23 cellular contexts compared by ENCODE assay signal in genomic region chr10:110506448-110506847, GRCh38. TPM values are rescaled to one million over a fixed set of nuclear protein-coding genes. Genes with fewer than 3 reads are reported as not detected.
DNase-seq lines count a peak whose midpoint lies in the region; ATAC-seq and TF ChIP-seq lines count a peak whose summit lies in the region.
"Had no signal": no experiment of that assay in that cellular context is flagged by ENCODE, and none has a peak within 500 bp of the region (broad histone marks: within the 10 kb centered on the region; RNA-seq: fewer than 3 reads in every experiment).

No MANE protein-coding gene starts in this region.

- no peak overlapping the region for H3K4me3 ChIP-seq in CD4-positive, alpha-beta memory T cell (ENCODE audit: low read length in 2 of 2)
- H3K4me3 ChIP-seq in IMR-90 (ENCODE audit: insufficient read depth, low read depth, low read length) (no peak overlapping the region), esophagus muscularis mucosa (no peak overlapping the region), MM.1S (ENCODE audit: low read length) (no peak overlapping the region)
- H3K4me3 ChIP-seq: HAP-1, K562, left lung, sigmoid colon had no signal

- no peak overlapping the region for H3K56ac ChIP-seq in IMR-90 (ENCODE audit: extremely low read depth, insufficient read depth, low read length)

- H3K9ac ChIP-seq in IMR-90 (ENCODE audit: low read depth, low read length) (no peak overlapping the region), MM.1S (ENCODE audit: low read length) (no peak overlapping the region)
- H3K9ac ChIP-seq: parathyroid adenoma had no signal

- no peak overlapping the region for H3K14ac ChIP-seq in IMR-90 (replicated peaks; ENCODE audit: low read depth, low read length)

- WGBS in IMR-90 (ENCODE audit: extremely low coverage in 2 of 2, insufficient read length in 1 of 2), 2 experiments = no CpG with 5 or more reads among the region's 2 CpGs
- WGBS in esophagus muscularis mucosa = 87% methylated on average over 2 of the region's 2 CpGs

- POLR2A ChIA-PET in CD4-positive, alpha-beta memory T cell (lab: Charles Lee; ENCODE audit: partially characterized antibody) = interaction anchor here (1.5 to 4.3 kb wide), 2 partner anchors 8 to 201 kb away, joined by 6 to 29 read pairs; partner anchors contain the start of gene SMNDC1
- POLR2A ChIA-PET in IMR-90 (lab: Charles Lee; ENCODE audit: unreplicated experiment) = no interaction called here

- CTCF ChIA-PET in CD4-positive, alpha-beta memory T cell (lab: Charles Lee; ENCODE audit: partially characterized antibody) = interaction anchor here (0.8 to 1.6 kb wide), 3 partner anchors 16 to 40 kb away, joined by 3 read pairs; no protein-coding TSS in a partner anchor
- CTCF ChIA-PET in IMR-90 (lab: Yijun Ruan, JAX) = no interaction called here

- no peak for ATAC-seq in activated T-cell treated with anti-CD3 and anti-CD28 coated beads, Interleukin-2, amount 50 U/mL, for 72 hours (replicated peaks in 1 of 2)
- ATAC-seq in activated T-cell treated with anti-CD3 and anti-CD28 coated beads, Interleukin-2, amount 50 U/mL, for 4 hours = no peak
- ATAC-seq in IMR-90 (ENCODE audit: low read depth) (no peak), foreskin keratinocyte (no peak)
- ATAC-seq: K562, left lung, SK-N-SH treated with all-trans-retinoic acid at 6 μM for 48 hours had no signal

- TF ChIP-seq CTCF in IMR-90 (conservative IDR thresholded peaks at IDR 0.05; ENCODE audit: low read depth, low read length) (no peak), esophagus muscularis mucosa (IDR thresholded peaks at IDR 0.05) (no peak), MM.1S (IDR thresholded peaks at IDR 0.05; ENCODE audit: low read length) (no peak), foreskin keratinocyte (conservative IDR thresholded peaks at IDR 0.05) (no peak)

- no peak overlapping the region for H3K18ac ChIP-seq in IMR-90 (ENCODE audit: low read depth, low read length)

- no peak overlapping the region for H3K4ac ChIP-seq in IMR-90 (ENCODE audit: low read depth, low read length)

- H3K9me3 Mint-ChIP-seq in activated T-cell treated with anti-CD3 and anti-CD28 coated beads, Interleukin-2, amount 50 U/mL, for 72 hours = no peaks in the 10 kb centered on the region
- H3K9me3 Mint-ChIP-seq in activated T-cell treated with anti-CD3 and anti-CD28 coated beads, Interleukin-2, amount 50 U/mL, for 4 hours = no peaks in the 10 kb centered on the region
- peaks cover 0 to 2% (median 0%) of the 10 kb centered on the region in 8 donors for H3K9me3 Mint-ChIP-seq in CD4-positive, alpha-beta memory T cell
- H3K9me3 Mint-ChIP-seq: activated B cell treated with CpG ODN at 0.5 μM for 24 hours, nephron progenitor cell had no signal

- no peak overlapping the region for H4K8ac ChIP-seq in IMR-90 (ENCODE audit: low read depth in 2 of 2, low read length in 2 of 2)

- H2BK120ac ChIP-seq in IMR-90 (ENCODE audit: low read depth, low read length) = no peak overlapping the region

- H3K23ac ChIP-seq in IMR-90 (ENCODE audit: low read depth, low read length) = no peak overlapping the region

- intact Hi-C loops in CD4-positive, alpha-beta memory T cell (cut with micrococcal nuclease) = no loop called here
- intact Hi-C loops in IMR-90 (cut with micrococcal nuclease) = no loop called here
- intact Hi-C loops in esophagus muscularis mucosa (cut with DNase I) = no loop called here

- H4K91ac ChIP-seq in IMR-90 (ENCODE audit: insufficient read depth, low read depth, low read length) = no peak overlapping the region

- TF ChIP-seq POLR2A in IMR-90 (IDR thresholded peaks at IDR 0.05; ENCODE audit: low read depth, low read length) = no peak; the same call in 1 of the 2 replicates
- no peak for TF ChIP-seq POLR2A in esophagus muscularis mucosa (IDR thresholded peaks at IDR 0.05; ENCODE audit: low read depth)

- no peak overlapping the region for H3K27ac ChIP-seq in CD4-positive, alpha-beta memory T cell (ENCODE audit: low read depth, low read length)
- H3K27ac ChIP-seq in IMR-90 (ENCODE audit: insufficient read depth, low read length) (no peak overlapping the region), esophagus muscularis mucosa (replicated peaks in 1 of 4) (peak overlapping the region in 3 of 4 donors; percentile 4 to 93 (median 12)), MM.1S (ENCODE audit: low read length) (no peak overlapping the region), foreskin keratinocyte (no peak overlapping the region)
- H3K27ac ChIP-seq: C4-2B had no signal

- in situ Hi-C loops in IMR-90 (cut with MboI; ENCODE audit: low sequenced_read_pairs) = no loop called here

- H3K4me2 ChIP-seq in IMR-90 (ENCODE audit: low read depth, low read length) (no peak overlapping the region), MM.1S (ENCODE audit: low read depth, low read length) (no peak overlapping the region)

- H4K20me1 ChIP-seq in IMR-90 (ENCODE audit: insufficient read depth, low read length) (peaks cover 73% of the 10 kb centered on the region), MM.1S (ENCODE audit: insufficient read depth, low read length) (peaks cover 94% of the 10 kb centered on the region)

- H3K27ac Mint-ChIP-seq in activated T-cell treated with anti-CD3 and anti-CD28 coated beads, Interleukin-2, amount 50 U/mL, for 72 hours = peak overlapping the region; percentile 88
- peak overlapping the region in 6 of 7 donors; percentile 19 to 91 (median 84) for H3K27ac Mint-ChIP-seq in CD4-positive, alpha-beta memory T cell
- H3K27ac Mint-ChIP-seq: activated B cell treated with CpG ODN at 0.5 μM for 24 hours, nephron progenitor cell had no signal

- no peak for DNase-seq in activated T-cell treated with anti-CD3 and anti-CD28 coated beads, Interleukin-2, amount 50 U/mL, for 72 hours
- DNase-seq in activated T-cell treated with anti-CD3 and anti-CD28 coated beads, Interleukin-2, amount 50 U/mL, for 4 hours = no peak
- DNase-seq in CD4-positive, alpha-beta memory T cell = no peak
- no peak for DNase-seq in IMR-90
- DNase-seq in esophagus muscularis mucosa (ENCODE audit: extremely low spot score) = no peak
- no peak for DNase-seq in MM.1S
- DNase-seq in 8988T = no peak
- DNase-seq in foreskin keratinocyte = no peak
- DNase-seq: activated B cell treated with CpG ODN at 0.5 μM for 24 hours; amniotic stem cell; cortex of kidney; left lung; NCI-H1694; NCI-H2171; NCI-H526; nephron progenitor cell; sigmoid colon; stimulated activated CD8-positive, alpha-beta memory T cell treated with anti-CD3 and anti-CD28 coated beads, Interleukin-4, amount 100 ng/mL, for 48 hours had no signal

- dilution Hi-C loops in IMR-90 (cut with HindIII; ENCODE audit: low sequenced_read_pairs, unreplicated experiment) = no loop called here

- peaks cover 50% of the 10 kb centered on the region for H3K36me3 ChIP-seq in CD4-positive, alpha-beta memory T cell (ENCODE audit: insufficient read depth, low read length)
- peaks cover 59% of the 10 kb centered on the region for H3K36me3 ChIP-seq in IMR-90 (ENCODE audit: control insufficient read depth, insufficient read depth, low read length)
- H3K36me3 ChIP-seq in esophagus muscularis mucosa = peaks cover 0 to 37% (median 24%) of the 10 kb centered on the region in 4 donors
- peaks cover 65% of the 10 kb centered on the region for H3K36me3 ChIP-seq in MM.1S (replicated peaks; ENCODE audit: insufficient read depth, low read length)
- H3K36me3 ChIP-seq: HAP-1 had no signal

- peaks cover 100% of the 10 kb centered on the region for H3K79me2 ChIP-seq in MM.1S (ENCODE audit: low read length)
- H3K79me2 ChIP-seq: parathyroid adenoma had no signal

- no peak overlapping the region for H2BK20ac ChIP-seq in IMR-90 (ENCODE audit: low read depth, low read length)

- peaks cover 90% of the 10 kb centered on the region for H3K4me1 Mint-ChIP-seq in activated T-cell treated with anti-CD3 and anti-CD28 coated beads, Interleukin-2, amount 50 U/mL, for 72 hours (ENCODE audit: low read depth)
- peaks cover 79% of the 10 kb centered on the region for H3K4me1 Mint-ChIP-seq in activated T-cell treated with anti-CD3 and anti-CD28 coated beads, Interleukin-2, amount 50 U/mL, for 4 hours (ENCODE audit: low read depth)
- H3K4me1 Mint-ChIP-seq in CD4-positive, alpha-beta memory T cell = peaks cover 44 to 74% (median 63%) of the 10 kb centered on the region in 4 donors

- H3K9me3 ChIP-seq in CD4-positive, alpha-beta memory T cell (ENCODE audit: control insufficient read depth in 1 of 2, low read length in 2 of 2) = no peaks in the 10 kb centered on the region
- H3K9me3 ChIP-seq in IMR-90 (ENCODE audit: control insufficient read depth, insufficient read depth, low read length) = no peaks in the 10 kb centered on the region
- no peaks in the 10 kb centered on the region for H3K9me3 ChIP-seq in esophagus muscularis mucosa
- no peaks in the 10 kb centered on the region for H3K9me3 ChIP-seq in MM.1S (replicated peaks; ENCODE audit: insufficient read depth, low read length)
- H3K9me3 ChIP-seq: HAP-1, left lung, sigmoid colon had no signal

- H3K9me1 ChIP-seq in IMR-90 (ENCODE audit: insufficient read depth, low read length) = peaks cover 34% of the 10 kb centered on the region

- no peaks in the 10 kb centered on the region for H3K9me2 ChIP-seq in MM.1S (replicated peaks; ENCODE audit: insufficient read depth, low read length)

- peaks cover 55% of the 10 kb centered on the region for H3K4me1 ChIP-seq in CD4-positive, alpha-beta memory T cell (ENCODE audit: insufficient read depth, low read length)
- H3K4me1 ChIP-seq in IMR-90 (ENCODE audit: control insufficient read depth, insufficient read depth, low read length) = peaks cover 21% of the 10 kb centered on the region
- H3K4me1 ChIP-seq in esophagus muscularis mucosa = peaks cover 43 to 67% (median 51%) of the 10 kb centered on the region in 4 donors
- H3K4me1 ChIP-seq in MM.1S (ENCODE audit: low read length) = peaks cover 59% of the 10 kb centered on the region
- H3K4me1 ChIP-seq in foreskin keratinocyte = peaks cover 31% of the 10 kb centered on the region
- H3K4me1 ChIP-seq: HAP-1, parathyroid adenoma had no signal

- no peaks in the 10 kb centered on the region for H3K27me3 ChIP-seq in CD4-positive, alpha-beta memory T cell (ENCODE audit: insufficient read depth, low read length)
- H3K27me3 ChIP-seq in IMR-90 (ENCODE audit: control insufficient read depth, insufficient read depth, low read length) (no peaks in the 10 kb centered on the region), esophagus muscularis mucosa (no peaks in the 10 kb centered on the region), MM.1S (replicated peaks; ENCODE audit: insufficient read depth, low read length) (no peaks in the 10 kb centered on the region), foreskin keratinocyte (no peaks in the 10 kb centered on the region)
- H3K27me3 ChIP-seq: left lung, sigmoid colon had no signal

- H2AK9ac ChIP-seq in IMR-90 (replicated peaks; ENCODE audit: low read depth, low read length, poor library complexity) = no peak overlapping the region

- H3K79me1 ChIP-seq in IMR-90 (ENCODE audit: low read depth in 1 of 2, low read length in 2 of 2) = peaks cover 53 to 96% of the 10 kb centered on the region in 2 experiments

- no peak overlapping the region for H2AFZ ChIP-seq in IMR-90 (replicated peaks; ENCODE audit: low read length, poor library complexity)
- no peak overlapping the region for H2AFZ ChIP-seq in MM.1S (ENCODE audit: low read length)
- H2AFZ ChIP-seq: parathyroid adenoma had no signal

- no TSS peak for BruUV-seq in IMR-90 (replicated peaks; lab: Mats Ljungman, UMichigan)

- TF ChIP-seq EP300 in esophagus muscularis mucosa (IDR thresholded peaks at IDR 0.05) = no peak

- no peaks in the 10 kb centered on the region for H3K27me3 Mint-ChIP-seq in activated T-cell treated with anti-CD3 and anti-CD28 coated beads, Interleukin-2, amount 50 U/mL, for 72 hours (ENCODE audit: low read depth)
- no peaks in the 10 kb centered on the region for H3K27me3 Mint-ChIP-seq in activated T-cell treated with anti-CD3 and anti-CD28 coated beads, Interleukin-2, amount 50 U/mL, for 4 hours (ENCODE audit: low read depth)
- no peaks in the 10 kb centered on the region for H3K27me3 Mint-ChIP-seq in CD4-positive, alpha-beta memory T cell
- H3K27me3 Mint-ChIP-seq: activated B cell treated with CpG ODN at 0.5 μM for 24 hours had no signal

- H2BK5ac ChIP-seq in IMR-90 (ENCODE audit: low read depth, low read length, poor library complexity, severe bottlenecking) = no peak overlapping the region

- peaks cover 96% of the 10 kb centered on the region for H3F3A ChIP-seq in MM.1S (ENCODE audit: insufficient read depth, low read length)

- peak overlapping the region in 1 of 2 donors; percentile 100 for H3K4me3 Mint-ChIP-seq in activated T-cell treated with anti-CD3 and anti-CD28 coated beads, Interleukin-2, amount 50 U/mL, for 72 hours
- no peak overlapping the region for H3K4me3 Mint-ChIP-seq in activated T-cell treated with anti-CD3 and anti-CD28 coated beads, Interleukin-2, amount 50 U/mL, for 4 hours
- H3K4me3 Mint-ChIP-seq in CD4-positive, alpha-beta memory T cell = peak overlapping the region in 2 of 8 donors; percentile 22 to 43
- H3K4me3 Mint-ChIP-seq: activated B cell treated with CpG ODN at 0.5 μM for 24 hours, nephron progenitor cell had no signal

- no peak overlapping the region for H2BK15ac ChIP-seq in IMR-90 (ENCODE audit: low read depth, low read length)

- H3K36me3 Mint-ChIP-seq in activated T-cell treated with anti-CD3 and anti-CD28 coated beads, Interleukin-2, amount 50 U/mL, for 72 hours (ENCODE audit: insufficient read depth in 2 of 2) = peaks cover 50 to 65% of the 10 kb centered on the region in 2 donors
- peaks cover 82% of the 10 kb centered on the region for H3K36me3 Mint-ChIP-seq in activated T-cell treated with anti-CD3 and anti-CD28 coated beads, Interleukin-2, amount 50 U/mL, for 4 hours (ENCODE audit: insufficient read depth)
- peaks cover 55 to 68% of the 10 kb centered on the region in 2 donors for H3K36me3 Mint-ChIP-seq in CD4-positive, alpha-beta memory T cell

- no peak for TF ChIP-seq RAD21 in IMR-90 (IDR thresholded peaks at IDR 0.05; ENCODE audit: low read length)

- no peak overlapping the region for H2AK5ac ChIP-seq in IMR-90 (ENCODE audit: low read depth, low read length)

- 0 out of 2 replicates have a peak overlapping the region, but pooled peaks have one; percentile 20 for H4K5ac ChIP-seq in IMR-90 (ENCODE audit: low read depth, low read length)

RNA-seq across cellular contexts. Expression of gene DUSP5, which starts 8.7 kb away (rescaled TPM):
- 100 to 1,000 TPM; 122 to 242 TPM for total RNA-seq in activated T-cell treated with anti-CD3 and anti-CD28 coated beads, Interleukin-2, amount 50 U/mL, for 72 hours
- total RNA-seq in activated T-cell treated with anti-CD3 and anti-CD28 coated beads, Interleukin-2, amount 50 U/mL, for 4 hours = 10 to 100 TPM; 33.5 to 57.1 (median 56.5) TPM
- 1 to 10 TPM; 3.5 to 3.8 TPM for total RNA-seq in CD4-positive, alpha-beta memory T cell
- polyA plus RNA-seq in CD4-positive, alpha-beta memory T cell = 10 to 100 TPM; 10.6 to 33.7 TPM
- 42.1 and 55.3 TPM in 2 replicates for total RNA-seq in IMR-90 (2012; rRNA removed)
- polyA plus RNA-seq in IMR-90 (2012; rRNA removed) = 48.1 and 61.5 TPM in 2 replicates
- polyA plus RNA-seq in IMR-90 (2012; cell fraction: cytosol; rRNA removed) = 39.0 and 110 TPM in 2 replicates
- polyA plus RNA-seq in IMR-90 (2012; cell fraction: nucleus; rRNA removed; ENCODE audit: low replicate concordance) = 239 and 414 TPM in 2 replicates
- 10 to 100 TPM in 1 of 4 donors, 1 to 10 TPM in 3; 3.8 to 25.7 (median 4.6) TPM for total RNA-seq in esophagus muscularis mucosa
- 89.9 and 105 TPM in 2 replicates for total RNA-seq in foreskin keratinocyte
- polyA plus RNA-seq in foreskin keratinocyte = 60.4 and 75.6 TPM in 2 replicates

Comparison
In these comparisons a context has a peak if more than half of its experiments do, and no peak if none do; other contexts are left out.
1. H3K27ac ChIP-seq: peak in esophagus muscularis mucosa (3 of 4); none in CD4-positive, alpha-beta memory T cell (single experiment), IMR-90 (single experiment), MM.1S (single experiment) and foreskin keratinocyte (single experiment).